Comparison of ENCODE assay signal across 8 cellular contexts in genomic region chrX:24426340-24426913, GRCh38. TPM values are rescaled to one million over a fixed set of nuclear protein-coding genes. Genes with fewer than 3 reads are reported as not detected.
DNase-seq lines count a peak whose midpoint lies in the region; ATAC-seq and TF ChIP-seq lines count a peak whose summit lies in the region.
"Had no signal": no experiment of that assay in that cellular context is flagged by ENCODE, and none has a peak within 500 bp of the region (broad histone marks: within the 10 kb centered on the region; RNA-seq: fewer than 3 reads in every experiment).

No MANE protein-coding gene starts in this region.

- H3K27me3 ChIP-seq in sigmoid colon (no peaks in the 10 kb centered on the region), heart right ventricle (peaks cover 0 to 7% (median 0%) of the 10 kb centered on the region in 7 donors)

- H3K27ac ChIP-seq in sigmoid colon (peak overlapping the region; percentile 53 to 85 (median 77)), heart right ventricle (peak overlapping the region in 1 of 10 donors; percentile 8)
- H3K27ac ChIP-seq: parathyroid adenoma had no signal

- DNase-seq in OCI-M1 (lab: John Stamatoyannopoulos, UW), result peak; percentile 38
- DNase-seq in sigmoid colon, result no peak
- DNase-seq in HuH-7 (ENCODE audit: low spot score), result no peak
- DNase-seq in heart right ventricle, result no peak

- no peak overlapping the region for H3K4me3 ChIP-seq in sigmoid colon
- H3K4me3 ChIP-seq in heart right ventricle, result no peak overlapping the region

- no peaks in the 10 kb centered on the region for H3K36me3 ChIP-seq in sigmoid colon
- no peaks in the 10 kb centered on the region for H3K36me3 ChIP-seq in heart right ventricle

- TF ChIP-seq CTCF in sigmoid colon (IDR thresholded peaks at IDR 0.05), result no peak
- no peak for TF ChIP-seq CTCF in heart right ventricle (IDR thresholded peaks at IDR 0.05)

- ATAC-seq in GM21423 (IDR thresholded peaks at IDR 0.05; ENCODE audit: unreplicated experiment) (peak; percentile 53), esophagus mucosa (peak; percentile 78), HG02973 (IDR thresholded peaks at IDR 0.05; ENCODE audit: unreplicated experiment) (no peak), heart right ventricle (no peak)

- 58 to 73% methylated on average over 2 of the region's 2 CpGs for WGBS in sigmoid colon, 2 donors
- WGBS in heart right ventricle, 2 donors, result 78 to 83% methylated on average over 2 of the region's 2 CpGs

- intact Hi-C loops in sigmoid colon (cut with DNase I) (loop anchor here (2.0 kb wide), 2 partner anchors 40 to 68 kb away; no protein-coding TSS in a partner anchor), heart right ventricle (cut with DNase I) (no loop called here)

- no peak for TF ChIP-seq POLR2A in sigmoid colon (IDR thresholded peaks at IDR 0.05)

- no peak for TF ChIP-seq EP300 in sigmoid colon (IDR thresholded peaks at IDR 0.05)

- no peaks in the 10 kb centered on the region for H3K9me3 ChIP-seq in sigmoid colon
- H3K9me3 ChIP-seq in heart right ventricle, result peaks cover 0 to 5% (median 0%) of the 10 kb centered on the region in 11 donors

- H3K4me1 ChIP-seq in sigmoid colon, result peaks cover 0 to 43% (median 22%) of the 10 kb centered on the region in 4 donors
- peaks cover 0 to 5% (median 0%) of the 10 kb centered on the region in 9 donors for H3K4me1 ChIP-seq in heart right ventricle
- H3K4me1 ChIP-seq: parathyroid adenoma had no signal

RNA-seq across cellular contexts. Expression of gene PDK3, which starts 38.7 kb away (rescaled TPM):
- total RNA-seq in esophagus mucosa (6.8 TPM), sigmoid colon (10 to 100 TPM; 47.6 to 63.2 (median 59.0) TPM), heart right ventricle (10 to 100 TPM in 6 of 10 donors, 1 to 10 TPM in 4; 3.8 to 18.4 (median 10.5) TPM)
- polyA plus RNA-seq in sigmoid colon (10 to 100 TPM in 1 of 3 donors, 1 to 10 TPM in 2; 3.6 to 11.1 (median 9.7) TPM), heart right ventricle (1 to 10 TPM; 1.8 to 2.2 TPM)

Comparison
In these comparisons a context has a peak if more than half of its experiments do, and no peak if none do; other contexts are left out.
1. ATAC-seq: peak in GM21423 (single experiment) and esophagus mucosa (single experiment); none in HG02973 (single experiment) and heart right ventricle (0 of 8).